In the genomic region with DNA sequence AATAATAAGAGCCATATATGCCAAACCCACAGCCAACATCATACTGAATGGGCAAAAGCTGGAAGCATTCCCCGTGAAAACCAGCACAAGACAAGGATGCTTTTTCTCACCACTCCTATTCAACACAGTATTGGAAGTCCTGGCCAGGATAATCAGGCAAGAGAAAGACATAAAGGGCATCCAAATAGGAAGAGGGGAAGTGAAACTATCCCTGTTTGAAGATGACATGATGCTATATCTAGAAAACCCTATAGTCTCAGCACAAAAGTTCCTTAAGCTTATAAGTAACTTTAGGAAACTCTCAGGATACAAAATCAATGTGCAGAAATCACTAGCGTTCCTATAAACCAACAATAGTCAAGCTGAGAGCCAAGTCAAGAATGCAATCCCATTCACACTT, we compare ENCODE assay signal across 24 cellular contexts. TPM values are rescaled to one million over a fixed set of nuclear protein-coding genes. Genes with fewer than 3 reads are reported as not detected.
DNase-seq lines count a peak whose midpoint lies in the region; ATAC-seq, FAIRE-seq and TF ChIP-seq lines count a peak whose summit lies in the region.
"Had no signal": no experiment of that assay in that cellular context is flagged by ENCODE, and none has a peak within 500 bp of the region (broad histone marks: within the 10 kb centered on the region; RNA-seq: fewer than 3 reads in every experiment).

No MANE protein-coding gene starts in this region.

- TF ChIP-seq RAD21 in GM12878 (IDR thresholded peaks at IDR 0.05; ENCODE audit: insufficient read depth, low read depth, low read length): no peak

- peak; percentile 2 for DNase-seq in NOMO-1 treated with DMSO at 0.1 percent for 48 hours (lab: John Stamatoyannopoulos, UW; ENCODE audit: unreplicated experiment)
- no peak for DNase-seq in NOMO-1 (lab: John Stamatoyannopoulos, UW; ENCODE audit: unreplicated experiment in 2 of 2)
- peak; percentile 42 for DNase-seq in MV-4-11 (lab: John Stamatoyannopoulos, UW)
- no peak for DNase-seq in GM12878 (ENCODE audit: low read depth, low spot score)
- no peak for DNase-seq in stimulated activated naive CD8-positive, alpha-beta T cell treated with anti-CD3 and anti-CD28 coated beads, Interleukin-15, amount 100 ng/mL, for 72 hours
- no peak for DNase-seq in PC-3
- DNase-seq: 8988T; ACHN; AML-193; BE2C; CD4-positive, alpha-beta T cell; CD8-positive, alpha-beta memory T cell; DMS 273 treated with DMSO at 0.1 percent for 48 hours; DMS79; EL; GDM1; HFFc6 had no signal

- no peak overlapping the region for H3K4me3 ChIP-seq in GM12878
- no peak overlapping the region for H3K4me3 ChIP-seq in PC-3 (ENCODE audit: low read length)
- H3K4me3 ChIP-seq: A549; BLaER1 treated with 17β-estradiol and CSF1 and Interleukin-3, amounts not matched to agents 10 nM and 100 nM; GM23338; HAP-1 had no signal

- no peak for FAIRE-seq in GM12878 (lab: Jason Lieb, UNC)
- FAIRE-seq: A549, D721Med had no signal

- H3K79me2 ChIP-seq in GM12878 (ENCODE audit: control insufficient read depth, insufficient read depth, low read length): no peaks in the 10 kb centered on the region
- H3K79me2 ChIP-seq in PC-3 (ENCODE audit: low read length): no peaks in the 10 kb centered on the region

- no peak overlapping the region for H3K27ac Mint-ChIP-seq in stimulated activated naive CD8-positive, alpha-beta T cell treated with anti-CD3 and anti-CD28 coated beads, Interleukin-15, amount 100 ng/mL, for 72 hours
- H3K27ac Mint-ChIP-seq: CD14-positive monocyte; CD4-positive, alpha-beta T cell; CD8-positive, alpha-beta memory T cell; GM23338; HFFc6 had no signal

- BruUV-seq in GM12878 (replicated peaks; lab: Mats Ljungman, UMichigan) (no TSS peak), PC-3 (replicated peaks; lab: Mats Ljungman, UMichigan) (no TSS peak)

- H3K27ac ChIP-seq in GM12878 (ENCODE audit: control insufficient read depth, insufficient read depth) (no peak overlapping the region), PC-3 (ENCODE audit: low read length) (no peak overlapping the region)
- H3K27ac ChIP-seq: A549; BLaER1 treated with 17β-estradiol and CSF1 and Interleukin-3, amounts not matched to agents 10 nM and 100 nM had no signal

- SMC1A ChIA-PET in GM12878 (lab: Charles Lee; ENCODE audit: uncharacterized antibody, unreplicated experiment): interaction anchor here (1.1 to 1.2 kb wide), 2 partner anchors 26 to 46 kb away, joined by 3 to 4 read pairs; no protein-coding TSS in a partner anchor

- TF ChIP-seq CTCF in GM12878 (IDR thresholded peaks at IDR 0.05 in 2 of 3, conservative IDR thresholded peaks at IDR 0.05 in 1 of 3; ENCODE audit: control insufficient read depth in 2 of 3, extremely low read depth in 1 of 3, insufficient read depth in 1 of 3, low read depth in 3 of 3, low read length in 3 of 3) (no peak), PC-3 (conservative IDR thresholded peaks at IDR 0.05; ENCODE audit: low read depth, low read length) (no peak)

- no peak overlapping the region for H2AFZ ChIP-seq in GM12878 (ENCODE audit: control insufficient read depth, low read depth, low read length)
- H2AFZ ChIP-seq in PC-3 (ENCODE audit: low read length): no peak overlapping the region

- no peaks in the 10 kb centered on the region for H4K20me1 ChIP-seq in GM12878 (ENCODE audit: control insufficient read depth, insufficient read depth)
- H4K20me1 ChIP-seq in PC-3 (ENCODE audit: low read length): no peaks in the 10 kb centered on the region
- H4K20me1 ChIP-seq: BLaER1 treated with 17β-estradiol and CSF1 and Interleukin-3, amounts not matched to agents 10 nM and 100 nM had no signal

- no peak overlapping the region for H3K9ac ChIP-seq in GM12878 (ENCODE audit: control insufficient read depth, insufficient read depth, low read length)
- no peak overlapping the region for H3K9ac ChIP-seq in PC-3 (ENCODE audit: low read length)
- H3K9ac ChIP-seq: BLaER1 treated with 17β-estradiol and CSF1 and Interleukin-3, amounts not matched to agents 10 nM and 100 nM had no signal

- H3K4me1 Mint-ChIP-seq in stimulated activated naive CD8-positive, alpha-beta T cell treated with anti-CD3 and anti-CD28 coated beads, Interleukin-15, amount 100 ng/mL, for 72 hours: no peaks in the 10 kb centered on the region
- H3K4me1 Mint-ChIP-seq: CD8-positive, alpha-beta memory T cell; GM23338 had no signal

- H3K36me3 ChIP-seq in GM12878 (ENCODE audit: control insufficient read depth in 2 of 2, insufficient read depth in 2 of 2, low read length in 1 of 2) (no peaks in the 10 kb centered on the region), PC-3 (ENCODE audit: low read depth, low read length) (no peaks in the 10 kb centered on the region)
- H3K36me3 ChIP-seq: BE2C; BLaER1 treated with 17β-estradiol and CSF1 and Interleukin-3, amounts not matched to agents 10 nM and 100 nM; HAP-1 had no signal

- H3K9me2 ChIP-seq in PC-3 (replicated peaks; ENCODE audit: low read length): no peaks in the 10 kb centered on the region

- in situ Hi-C loops in GM12878 (cut with MboI): no loop called here

- POLR2A ChIA-PET in GM12878 (lab: Charles Lee): no interaction called here
- POLR2A ChIA-PET in PC-3 (lab: Charles Lee; ENCODE audit: unreplicated experiment): no interaction called here

- H3K27me3 ChIP-seq in GM12878 (replicated peaks in 1 of 2; ENCODE audit: control insufficient read depth in 2 of 2, insufficient read depth in 2 of 2, low read length in 1 of 2) (no peaks in the 10 kb centered on the region), PC-3 (ENCODE audit: low read length) (peaks cover 28% of the 10 kb centered on the region)
- H3K27me3 ChIP-seq: BE2C; BLaER1 treated with 17β-estradiol and CSF1 and Interleukin-3, amounts not matched to agents 10 nM and 100 nM had no signal

- H3K4me2 ChIP-seq in GM12878 (ENCODE audit: control insufficient read depth, insufficient read depth) (no peak overlapping the region), PC-3 (ENCODE audit: low read length) (no peak overlapping the region)
- H3K4me2 ChIP-seq: A549; BLaER1 treated with 17β-estradiol and CSF1 and Interleukin-3, amounts not matched to agents 10 nM and 100 nM; GM23338 had no signal

- H3K9me3 ChIP-seq in GM12878 (replicated peaks; ENCODE audit: control insufficient read depth, insufficient read depth, low read length) (no peaks in the 10 kb centered on the region; the same call in 2 of the 3 replicates), PC-3 (ENCODE audit: low read length) (no peaks in the 10 kb centered on the region)
- H3K9me3 ChIP-seq: BE2C, HAP-1 had no signal

- ATAC-seq in GM12878: no peak
- ATAC-seq in GM19395 (IDR thresholded peaks at IDR 0.05; ENCODE audit: unreplicated experiment): no peak
- ATAC-seq in stimulated activated naive CD8-positive, alpha-beta T cell treated with anti-CD3 and anti-CD28 coated beads, Interleukin-15, amount 100 ng/mL, for 72 hours: no peak
- no peak for ATAC-seq in PC-3
- ATAC-seq: A549, GM23338 had no signal

- WGBS in GM12878 (ENCODE audit: insufficient coverage, insufficient replicate concordance, low lambda C conversion rate, missing lambda C conversion rate): 71% methylated on average over 2 of the region's 2 CpGs

- CTCF ChIA-PET in GM12878 (lab: Yijun Ruan, JAX) (interaction anchor here (1.7 kb wide), 1 partner anchor 11 kb away, joined by 5 read pairs; no protein-coding TSS in a partner anchor), PC-3 (lab: Charles Lee) (no interaction called here)

- RAD21 ChIA-PET in GM12878 (lab: Charles Lee; ENCODE audit: unreplicated experiment): interaction anchor here (0.9 kb wide), 1 partner anchor 51 kb away, joined by 3 read pairs; no protein-coding TSS in a partner anchor

- peaks cover 10 to 24% of the 10 kb centered on the region in 2 donors for H3K9me3 Mint-ChIP-seq in stimulated activated naive CD8-positive, alpha-beta T cell treated with anti-CD3 and anti-CD28 coated beads, Interleukin-15, amount 100 ng/mL, for 72 hours
- H3K9me3 Mint-ChIP-seq: CD4-positive, alpha-beta T cell; GM23338; HFFc6 had no signal

- H3F3A ChIP-seq in PC-3 (ENCODE audit: low read length, unreplicated experiment): no peaks in the 10 kb centered on the region

- no peak for TF ChIP-seq POLR2A in GM12878 (IDR thresholded peaks at IDR 0.05; ENCODE audit: low read depth, low read length)

- H3K4me3 Mint-ChIP-seq in stimulated activated naive CD8-positive, alpha-beta T cell treated with anti-CD3 and anti-CD28 coated beads, Interleukin-15, amount 100 ng/mL, for 72 hours: no peak overlapping the region
- H3K4me3 Mint-ChIP-seq: CD14-positive monocyte; CD4-positive, alpha-beta T cell; CD8-positive, alpha-beta memory T cell; GM23338; HFFc6 had no signal

- peaks cover 29% of the 10 kb centered on the region for H3K27me3 Mint-ChIP-seq in stimulated activated naive CD8-positive, alpha-beta T cell treated with anti-CD3 and anti-CD28 coated beads, Interleukin-15, amount 100 ng/mL, for 72 hours
- H3K27me3 Mint-ChIP-seq: CD4-positive, alpha-beta T cell had no signal

- H3K4me1 ChIP-seq in GM12878 (ENCODE audit: control insufficient read depth, insufficient read depth, low read length): no peaks in the 10 kb centered on the region
- H3K4me1 ChIP-seq in PC-3 (ENCODE audit: insufficient read depth, low read length): no peaks in the 10 kb centered on the region
- H3K4me1 ChIP-seq: A549, BE2C, HAP-1 had no signal

- intact Hi-C loops in GM12878 (cut with micrococcal nuclease; ENCODE audit: unreplicated experiment) (no loop called here), PC-3 (cut with micrococcal nuclease) (no loop called here)

- TF ChIP-seq EP300 in GM12878 (IDR thresholded peaks at IDR 0.05; ENCODE audit: borderline replicate concordance in 1 of 2, control insufficient read depth in 1 of 2, low read depth in 2 of 2, low read length in 2 of 2): no peak

TF ChIP-seq in GM12878, 131 proteins besides CTCF, POLR2A, EP300 and RAD21 (continues in another document):
- TF ChIP-seq SPI1 (IDR thresholded peaks at IDR 0.05; ENCODE audit: borderline replicate concordance, insufficient read depth, low read depth, low read length): peak; percentile 55; the same call in 1 of the 2 replicates

RNA-seq across cellular contexts. Expression of gene STARD3NL, which starts 23.8 kb away (rescaled TPM):
- 81.2 and 83.7 TPM in 2 replicates for total RNA-seq in GM12878 (2013; cell fraction: nucleolus; rRNA removed)
- total RNA-seq in GM12878 (2014; rRNA removed) (85.0 and 103 TPM in 2 replicates), GM12878 (2014; rRNA removed; fragmentation: Illumina TruSeq; extraction: Trizol) (75.2 and 80.4 TPM in 2 replicates), GM12878 (2021) (62.9 and 66.1 TPM in 2 replicates), PC-3 (2014; rRNA removed) (32.7 and 37.4 TPM in 2 replicates)
- polyA plus RNA-seq in GM12878 (2011; ENCODE audit: low read depth): 27.6 TPM
- polyA plus RNA-seq in GM12878 (2011; rRNA removed) (133 and 173 TPM in 2 replicates), GM12878 (2014; fragmentation: Illumina TruSeq; extraction: Trizol) (80.1 and 91.5 TPM in 2 replicates), GM12878 (2014; fragmentation: Nextera tagmentation; extraction: Ambion mirVana) (100 to 1,000 TPM in 1 of 2 experiments, 10 to 100 TPM in 1; 76.4 to 101 TPM), GM12878 (2014; rRNA removed) (71.3 and 86.3 TPM in 2 replicates), GM12878 (2016; fragmentation: Nextera tagmentation; extraction: Ambion mirVana) (100 to 1,000 TPM; 120 to 128 TPM)
- polyA plus RNA-seq in GM12878 (2011; cell fraction: cytosol; rRNA removed): 61.8 and 66.8 TPM in 2 replicates
- 44.3 and 53.4 TPM in 2 replicates for polyA plus RNA-seq in GM12878 (2011; cell fraction: nucleus; rRNA removed)
- 35.5 and 48.1 TPM in 2 replicates for polyA plus RNA-seq in GM12878 (2012)
- 50.3 and 64.1 TPM in 2 replicates for polyA minus RNA-seq in GM12878 (2011; rRNA and poly(A)+ RNA removed)
- polyA minus RNA-seq in GM12878 (2011; cell fraction: cytosol; rRNA and poly(A)+ RNA removed): 14.7 and 17.2 TPM in 2 replicates
- polyA minus RNA-seq in GM12878 (2011; cell fraction: nucleus; rRNA and poly(A)+ RNA removed): 31.4 and 42.0 TPM in 2 replicates

Comparison
In these comparisons a context has a peak if more than half of its experiments do, and no peak if none do; other contexts are left out.
1. DNase-seq: peak in NOMO-1 treated with DMSO at 0.1 percent for 48 hours (single experiment) and MV-4-11 (single experiment); none in NOMO-1 (0 of 2), GM12878 (single experiment), stimulated activated naive CD8-positive, alpha-beta T cell treated with anti-CD3 and anti-CD28 coated beads, Interleukin-15, amount 100 ng/mL, for 72 hours (0 of 2) and PC-3 (single experiment).